In the genomic region with DNA sequence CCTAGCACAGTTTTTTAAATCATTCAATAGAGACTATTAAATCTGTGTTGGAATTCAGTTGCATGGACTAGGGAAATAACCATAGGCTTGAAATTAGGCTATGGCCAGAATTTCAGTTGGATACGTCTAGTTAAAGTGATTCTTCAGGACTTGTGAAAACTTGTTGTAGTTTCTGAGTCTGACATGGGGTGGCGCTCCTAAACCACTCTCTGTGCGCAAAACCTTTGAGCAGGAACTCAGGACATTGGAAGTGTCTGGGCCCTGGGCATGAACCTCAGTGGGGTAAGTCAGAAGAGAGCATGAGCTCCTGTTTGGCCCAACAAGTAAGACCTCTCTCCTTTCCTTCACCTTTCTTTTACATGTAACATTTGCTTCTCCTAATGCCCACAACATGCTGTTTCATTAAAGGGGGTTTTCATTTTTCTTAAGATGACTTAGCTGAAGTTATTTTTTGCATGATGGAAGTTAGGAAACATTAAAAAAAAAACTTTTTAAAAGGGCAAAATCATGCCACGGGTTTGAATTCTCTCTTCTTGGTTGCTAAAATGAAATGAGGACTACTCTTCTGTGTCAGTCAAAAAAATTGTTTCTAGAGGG, we compare ENCODE assay signal across 10 cellular contexts. TPM values are rescaled to one million over a fixed set of nuclear protein-coding genes. Genes with fewer than 3 reads are reported as not detected.
DNase-seq lines count a peak whose midpoint lies in the region; ATAC-seq and TF ChIP-seq lines count a peak whose summit lies in the region.
"Had no signal": no experiment of that assay in that cellular context is flagged by ENCODE, and none has a peak within 500 bp of the region (broad histone marks: within the 10 kb centered on the region; RNA-seq: fewer than 3 reads in every experiment).

No MANE protein-coding gene starts in this region.

- CTCF ChIA-PET in Panc1 (lab: Charles Lee): interaction anchor here (0.6 kb wide), 1 partner anchor 12 kb away, joined by 3 read pairs; no protein-coding TSS in a partner anchor

- H3K27me3 ChIP-seq in Panc1 (ENCODE audit: control insufficient read depth, insufficient read depth, low read length): peaks cover 3% of the 10 kb centered on the region; the same call in 1 of the 2 replicates

- in situ Hi-C loops in KBM-7 (cut with MboI; ENCODE audit: low pct_unique_long_range_greater_than_20kb, low sequenced_read_pairs): no loop called here
- in situ Hi-C loops in Panc1 (cut with HindIII; ENCODE audit: low pct_unique_long_range_greater_than_20kb, low sequenced_read_pairs): no loop called here

- POLR2A ChIA-PET in Panc1 (lab: Charles Lee): interaction anchor here (0.5 kb wide), 1 partner anchor 293 kb away, joined by 3 read pairs; no protein-coding TSS in a partner anchor

- H3K27ac ChIP-seq in Panc1 (ENCODE audit: low read length): no peak overlapping the region

- intact Hi-C loops in Panc1 (cut with micrococcal nuclease; ENCODE audit: unreplicated experiment): loop anchor here (1.0 kb wide), 1 partner anchor 191 kb away; a partner anchor contains a TSS

- peak; percentile 68; the same call in 1 of the 2 replicates for ATAC-seq in Panc1

- no peaks in the 10 kb centered on the region for H3K4me1 ChIP-seq in Panc1 (ENCODE audit: control insufficient read depth, insufficient read depth, low read length)

- no peaks in the 10 kb centered on the region for H3K9me3 ChIP-seq in Panc1 (ENCODE audit: control insufficient read depth, insufficient read depth, low read depth, low read length)

- H3K36me3 ChIP-seq in Panc1 (ENCODE audit: control insufficient read depth, insufficient read depth, low read length): no peaks in the 10 kb centered on the region

- no peak overlapping the region for H3K4me3 ChIP-seq in Panc1 (ENCODE audit: low read depth in 2 of 2, low read length in 2 of 2)

- DNase-seq in NCI-H2171 treated with DMSO at 0.1 percent for 48 hours (lab: John Stamatoyannopoulos, UW): peak; percentile 12
- no peak for DNase-seq in NCI-H2171 (lab: John Stamatoyannopoulos, UW)
- peak; percentile 61 for DNase-seq in KBM-7
- DNase-seq in Panc1 (ENCODE audit: low read depth, low spot score): no peak
- DNase-seq in dermis blood vessel endothelial cell: peak; percentile 90
- DNase-seq in lung microvascular endothelial cell (ENCODE audit: low read depth in 2 of 2): peak; percentile 75 to 93
- DNase-seq in effector CD8-positive, alpha-beta T cell (lab: John Stamatoyannopoulos, UW): no peak
- DNase-seq in central memory CD4-positive, alpha-beta T cell: no peak
- DNase-seq: activated naive CD8-positive, alpha-beta T cell treated with anti-CD3 and anti-CD28 coated beads, Interleukin-2, amount 10 ng/mL, durations not matched to agents 7 days and 5 days had no signal

- TF ChIP-seq CTCF in Panc1 (IDR thresholded peaks at IDR 0.05): peak; percentile 76

- BruUV-seq in Panc1 (replicated peaks; lab: Mats Ljungman, UMichigan): no TSS peak

RNA-seq across cellular contexts. Expression of a gene that starts 17.1 kb away (rescaled TPM):
- total RNA-seq in Panc1 (2021; ENCODE audit: unreplicated experiment) (not detected), dermis blood vessel endothelial cell (0.05 TPM in 1 of 2 replicates, not detected in the other), lung microvascular endothelial cell (under 0.01 and 0.22 TPM in 2 replicates)
- polyA plus RNA-seq in Panc1 (2012; ENCODE audit: insufficient read length): not detected
- total RNA-seq: activated naive CD8-positive, alpha-beta T cell treated with anti-CD3 and anti-CD28 coated beads, Interleukin-2, amount 10 ng/mL, durations not matched to agents 7 days and 5 days; CD4-positive, CD25-positive, alpha-beta regulatory T cell had no signal
- polyA plus RNA-seq: CD4-positive, CD25-positive, alpha-beta regulatory T cell had no signal

Comparison
In these comparisons a context has a peak if more than half of its experiments do, and no peak if none do; other contexts are left out.
1. DNase-seq: peak in NCI-H2171 treated with DMSO at 0.1 percent for 48 hours (single experiment), KBM-7 (single experiment), dermis blood vessel endothelial cell (single experiment) and lung microvascular endothelial cell (2 of 2); none in NCI-H2171 (single experiment), Panc1 (single experiment), effector CD8-positive, alpha-beta T cell (single experiment) and central memory CD4-positive, alpha-beta T cell (single experiment).